8 cellular contexts compared by ENCODE assay signal in the genomic region with DNA sequence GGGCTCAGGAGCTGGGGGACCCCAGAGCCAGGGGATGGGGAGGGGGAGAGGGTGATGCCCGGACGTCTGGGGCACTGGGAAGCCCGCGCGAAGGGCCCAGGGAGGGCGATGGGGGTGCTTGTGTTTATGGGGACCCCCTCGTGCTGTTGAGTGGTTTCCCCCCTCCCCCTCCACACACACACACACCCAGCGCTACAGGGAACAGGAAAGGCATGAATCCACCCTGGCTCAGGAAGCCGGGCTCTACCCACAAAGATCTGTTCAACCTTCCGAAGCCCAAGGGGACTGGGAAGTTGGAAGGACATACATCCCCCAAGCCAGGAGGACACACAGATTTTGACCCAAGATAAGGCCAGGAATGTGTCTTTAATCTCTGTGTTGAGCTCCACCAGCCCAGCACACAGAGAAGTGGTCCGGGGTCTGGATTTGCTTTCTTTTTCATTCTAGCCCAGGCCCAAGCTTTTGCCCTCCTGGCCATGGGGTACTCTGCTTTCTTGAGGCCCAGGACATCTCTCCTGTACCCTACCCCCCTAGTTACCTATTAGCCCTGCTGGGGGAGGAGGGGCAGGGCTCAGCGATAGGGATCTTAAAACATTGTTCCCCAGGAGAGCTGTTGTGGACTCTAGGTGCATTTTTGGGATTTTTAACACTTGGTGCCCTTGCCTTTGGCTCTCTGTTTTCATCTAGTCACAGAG. TPM values are rescaled to one million over a fixed set of nuclear protein-coding genes. Genes with fewer than 3 reads are reported as not detected.
DNase-seq lines count a peak whose midpoint lies in the region; ATAC-seq and TF ChIP-seq lines count a peak whose summit lies in the region.

No MANE protein-coding gene starts in this region.

- H3K9me3 ChIP-seq in esophagus (ENCODE audit: control insufficient read depth in 2 of 2, insufficient read depth in 1 of 2, low read depth in 1 of 2, low read length in 1 of 2) (no peaks in the 10 kb centered on the region), osteoblast (ENCODE audit: low read depth, low read length) (no peaks in the 10 kb centered on the region)

- ATAC-seq in activated T-cell treated with anti-CD3 and anti-CD28 coated beads, Interleukin-2, amount 50 U/mL, for 4 hours = no peak
- no peak for ATAC-seq in T-cell (replicated peaks in 1 of 4)

- H3K36me3 ChIP-seq in esophagus (ENCODE audit: control insufficient read depth in 2 of 2, insufficient read depth in 2 of 2, low read length in 1 of 2) (peaks cover 0 to 9% of the 10 kb centered on the region in 2 donors), osteoblast (ENCODE audit: insufficient read depth, low read length) (peaks cover 10% of the 10 kb centered on the region)

- no peaks in the 10 kb centered on the region for H3K27me3 Mint-ChIP-seq in activated T-cell treated with anti-CD3 and anti-CD28 coated beads, Interleukin-2, amount 50 U/mL, for 4 hours (ENCODE audit: low read depth)
- no peaks in the 10 kb centered on the region for H3K27me3 Mint-ChIP-seq in T-cell

- peaks cover 2% of the 10 kb centered on the region for H4K20me1 ChIP-seq in osteoblast (ENCODE audit: insufficient read depth, low read length)

- H3K9me3 Mint-ChIP-seq in activated T-cell treated with anti-CD3 and anti-CD28 coated beads, Interleukin-2, amount 50 U/mL, for 4 hours = no peaks in the 10 kb centered on the region
- H3K9me3 Mint-ChIP-seq in T-cell = no peaks in the 10 kb centered on the region

- H3K27ac ChIP-seq in esophagus (ENCODE audit: low read depth in 2 of 2, low read length in 1 of 2) = peak overlapping the region; percentile 92 to 95
- H3K27ac ChIP-seq in osteoblast (ENCODE audit: low read depth, low read length) = peak overlapping the region; percentile 76

- peak overlapping the region; percentile 89 to 93 for H3K27ac Mint-ChIP-seq in T-cell

- H3K4me1 Mint-ChIP-seq in activated T-cell treated with anti-CD3 and anti-CD28 coated beads, Interleukin-2, amount 50 U/mL, for 4 hours (ENCODE audit: low read depth) = peaks cover 71% of the 10 kb centered on the region
- H3K4me1 Mint-ChIP-seq in T-cell = peaks cover 70 to 72% (median 71%) of the 10 kb centered on the region in 3 donors

- POLR2A ChIA-PET in T-cell (lab: Charles Lee) = interaction anchor here (0.5 to 1.7 kb wide), 6 partner anchors 20 to 87 kb away, joined by 3 to 7 read pairs (median 5); no protein-coding TSS in a partner anchor

- peaks cover 9% of the 10 kb centered on the region for H3K36me3 Mint-ChIP-seq in activated T-cell treated with anti-CD3 and anti-CD28 coated beads, Interleukin-2, amount 50 U/mL, for 4 hours (ENCODE audit: insufficient read depth)
- peaks cover 23% of the 10 kb centered on the region for H3K36me3 Mint-ChIP-seq in T-cell

- H3K27me3 ChIP-seq in esophagus (ENCODE audit: control insufficient read depth in 1 of 2, insufficient read depth in 2 of 2, low read length in 2 of 2) = no peaks in the 10 kb centered on the region
- no peaks in the 10 kb centered on the region for H3K27me3 ChIP-seq in osteoblast (ENCODE audit: insufficient read depth, low read length)

- no peak for TF ChIP-seq CTCF in osteoblast (IDR thresholded peaks at IDR 0.05; ENCODE audit: extremely low read depth, low read depth, low read length)

- H3K4me1 ChIP-seq in esophagus (ENCODE audit: control insufficient read depth in 2 of 2, insufficient read depth in 2 of 2, low read length in 1 of 2) (peaks cover 0 to 15% of the 10 kb centered on the region in 2 donors), osteoblast (ENCODE audit: insufficient read depth, low read length) (peaks cover 40% of the 10 kb centered on the region)

- H3K4me3 ChIP-seq in esophagus (ENCODE audit: low read depth in 1 of 2, low read length in 2 of 2) (peak overlapping the region; percentile 80 to 95), osteoblast (ENCODE audit: insufficient read depth, low read length) (peak overlapping the region; percentile 93)

- CTCF ChIA-PET in T-cell (lab: Charles Lee) = interaction anchor here (0.5 to 0.9 kb wide), 4 partner anchors 74 to 296 kb away, joined by 3 read pairs; a partner anchor contains a TSS

- peak overlapping the region; percentile 89 for H3K4me3 Mint-ChIP-seq in activated T-cell treated with anti-CD3 and anti-CD28 coated beads, Interleukin-2, amount 50 U/mL, for 4 hours
- peak overlapping the region; percentile 85 to 91 (median 89) for H3K4me3 Mint-ChIP-seq in T-cell

- peak overlapping the region; percentile 54 for H2AFZ ChIP-seq in osteoblast (ENCODE audit: low read length)

- peaks cover 43% of the 10 kb centered on the region for H3K79me2 ChIP-seq in osteoblast (ENCODE audit: insufficient read depth, low read length)

- DNase-seq in activated T-cell treated with anti-CD3 and anti-CD28 coated beads, Interleukin-2, amount 50 U/mL, for 4 hours = no peak
- no peak for DNase-seq in activated T-cell treated with anti-CD3 and anti-CD28 coated beads, Interleukin-2, amount 50 U/mL, for 1 hour
- DNase-seq in T-cell = no peak
- DNase-seq in osteoblast (ENCODE audit: insufficient read length, low spot score, missing footprints) = peak; percentile 95
- no peak for DNase-seq in NCI-H2029 (lab: John Stamatoyannopoulos, UW)
- DNase-seq in RPMI8226 = no peak
- no peak for DNase-seq in retina

- H3K4me2 ChIP-seq in osteoblast (ENCODE audit: insufficient read depth, low read length) = peak overlapping the region; percentile 96

- 1 to 2% methylated on average over 11 to 12 of the region's 12 CpGs for WGBS in esophagus, 2 donors

RNA-seq across cellular contexts. Expression of a gene that starts 1.2 kb away (rescaled TPM):
- total RNA-seq in activated T-cell treated with anti-CD3 and anti-CD28 coated beads, Interleukin-2, amount 50 U/mL, for 4 hours = 100 to 1,000 TPM; 162 to 196 (median 186) TPM
- 100 to 1,000 TPM; 163 to 277 (median 177) TPM for total RNA-seq in T-cell
- 10 to 100 TPM; 35.4 to 49.7 TPM for polyA plus RNA-seq in esophagus
- 3.8 and 5.1 TPM in 2 replicates for total RNA-seq in osteoblast

RNA-seq across cellular contexts. Expression of a gene that starts 26.1 kb away (rescaled TPM):
- 10 to 100 TPM; 13.3 to 16.7 (median 14.9) TPM for total RNA-seq in activated T-cell treated with anti-CD3 and anti-CD28 coated beads, Interleukin-2, amount 50 U/mL, for 4 hours
- 10 to 100 TPM; 50.7 to 66.5 (median 61.9) TPM for total RNA-seq in T-cell
- polyA plus RNA-seq in esophagus = under 1 TPM; 0.20 to 0.44 TPM
- 0.29 and 0.36 TPM in 2 replicates for total RNA-seq in osteoblast

RNA-seq across cellular contexts. Expression of a gene that starts 41.7 kb away (rescaled TPM):
- 1 to 10 TPM; 1.1 to 2.1 (median 1.2) TPM for total RNA-seq in activated T-cell treated with anti-CD3 and anti-CD28 coated beads, Interleukin-2, amount 50 U/mL, for 4 hours
- total RNA-seq in T-cell = 1 to 10 TPM; 3.0 to 4.3 (median 3.4) TPM
- 1 to 10 TPM; 2.1 to 5.6 TPM for polyA plus RNA-seq in esophagus
- total RNA-seq in osteoblast = 2.9 and 3.6 TPM in 2 replicates

Comparison
In these comparisons a context has a peak if more than half of its experiments do, and no peak if none do; other contexts are left out.
1. RNA of a gene that starts 1.2 kb away (total RNA-seq): 162 to 196 TPM in activated T-cell treated with anti-CD3 and anti-CD28 coated beads, Interleukin-2, amount 50 U/mL, for 4 hours and 163 to 277 TPM in T-cell; 3.8 to 5.1 TPM in osteoblast; every median in the first group is over 10 times any median in the second.
2. RNA of a gene that starts 26.1 kb away (total RNA-seq): 50.7 to 66.5 TPM in T-cell and 13.3 to 16.7 TPM in activated T-cell treated with anti-CD3 and anti-CD28 coated beads, Interleukin-2, amount 50 U/mL, for 4 hours; 0.29 to 0.36 TPM in osteoblast; every median in the first group is over 10 times any median in the second.